Comparison of ENCODE assay signal across 7 cellular contexts in the genomic region with DNA sequence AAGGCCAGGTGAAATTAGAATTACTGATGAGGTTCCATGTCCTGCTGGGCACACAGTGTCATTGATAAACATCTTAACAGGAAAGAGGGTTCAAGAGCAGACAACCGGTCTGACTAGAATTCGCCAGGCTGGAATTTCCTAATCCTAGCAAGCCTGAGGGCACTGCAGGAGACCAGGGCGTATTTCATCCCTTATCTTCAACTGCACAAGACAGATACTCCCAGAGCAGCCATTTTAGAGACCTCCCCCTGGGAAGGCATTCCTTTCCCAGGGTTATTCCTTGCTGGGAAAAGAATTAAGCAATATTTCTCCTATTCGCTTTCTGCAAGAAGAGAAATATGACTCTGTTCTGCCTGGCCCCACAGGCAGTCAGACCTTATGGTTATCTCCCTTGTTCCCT. TPM values are rescaled to one million over a fixed set of nuclear protein-coding genes. Genes with fewer than 3 reads are reported as not detected.
DNase-seq lines count a peak whose midpoint lies in the region; ATAC-seq and TF ChIP-seq lines count a peak whose summit lies in the region.
"Not testable (repeated sequence)": the region's sequence is repeated elsewhere in the genome, so short reads cannot be mapped to it uniquely, and the experiment has no call there.

No MANE protein-coding gene starts in this region.

- intact Hi-C loops in Caco-2 (cut with micrococcal nuclease; ENCODE audit: unreplicated experiment); HCT116 (cut with micrococcal nuclease): not testable (repeated sequence)
- intact Hi-C loops in activated CD4-positive, alpha-beta T cell treated with anti-CD3 and anti-CD28 coated beads, Interleukin-2, amount 10 ng/mL, durations not matched to agents 24 days and 14 days (cut with micrococcal nuclease): loop anchor here (10.0 kb wide), 1 partner anchor 250 kb away; no protein-coding TSS in a partner anchor

- H3K9me3 Mint-ChIP-seq in Caco-2 (ENCODE audit: unreplicated experiment) (peaks cover 39% of the 10 kb centered on the region), endodermal cell (peaks cover 59% of the 10 kb centered on the region)
- not testable (repeated sequence) for H3K9me3 Mint-ChIP-seq in activated CD4-positive, alpha-beta T cell treated with anti-CD3 and anti-CD28 coated beads, Interleukin-2, amount 10 ng/mL, durations not matched to agents 24 days and 14 days

- H2AFZ ChIP-seq in HCT116 (ENCODE audit: low read depth, low read length, poor library complexity, severe bottlenecking): not testable (repeated sequence)

- not testable (repeated sequence) for H3K9ac ChIP-seq in HCT116 (ENCODE audit: low read length); endodermal cell (ENCODE audit: extremely low read depth, low read length, poor library complexity, severe bottlenecking); mesendoderm (ENCODE audit: low read length)

- not testable (repeated sequence) for H3K36me3 ChIP-seq in Caco-2 (ENCODE audit: control insufficient read depth, insufficient read depth, low read length); HCT116 (ENCODE audit: control insufficient read depth in 1 of 2, insufficient read depth in 2 of 2, low read length in 2 of 2); endodermal cell (ENCODE audit: control insufficient read depth, insufficient read depth, low read length); mesendoderm (ENCODE audit: control insufficient read depth, insufficient read depth, low read length)

- TF ChIP-seq CTCF in Caco-2 (IDR thresholded peaks at IDR 0.05; ENCODE audit: insufficient read depth in 1 of 2, low read depth in 1 of 2, low read length in 1 of 2, severe bottlenecking in 1 of 2, unreplicated experiment in 1 of 2); HCT116 (IDR thresholded peaks at IDR 0.05 in 2 of 3, conservative IDR thresholded peaks at IDR 0.05 in 1 of 3; ENCODE audit: borderline replicate concordance in 1 of 3, insufficient read depth in 1 of 3, low read depth in 2 of 3, low read length in 2 of 3); endodermal cell (conservative IDR thresholded peaks at IDR 0.05): not testable (repeated sequence)

- H3K36me3 Mint-ChIP-seq in Caco-2 (ENCODE audit: insufficient read depth, unreplicated experiment); activated CD4-positive, alpha-beta T cell treated with anti-CD3 and anti-CD28 coated beads, Interleukin-2, amount 10 ng/mL, durations not matched to agents 24 days and 14 days (ENCODE audit: low read depth): not testable (repeated sequence)
- H3K36me3 Mint-ChIP-seq in endodermal cell (ENCODE audit: low read depth): peaks cover 17% of the 10 kb centered on the region

- not testable (repeated sequence) for ATAC-seq in HCT116

- TF ChIP-seq POLR2A in HCT116 (IDR thresholded peaks at IDR 0.05; ENCODE audit: borderline replicate concordance, extremely low read depth, insufficient read depth, insufficient read length): not testable (repeated sequence)

- TF ChIP-seq RAD21 in HCT116 (IDR thresholded peaks at IDR 0.05; ENCODE audit: low read depth): not testable (repeated sequence)

- H2BK5ac ChIP-seq in mesendoderm (ENCODE audit: low read length): not testable (repeated sequence)

- WGBS in endodermal cell (ENCODE audit: insufficient coverage in 1 of 2, insufficient read length in 1 of 2), 2 experiments: 89 to 93% methylated on average over 3 to 4 of the region's 4 CpGs
- no CpG with 5 or more reads among the region's 4 CpGs for WGBS in mesendoderm (ENCODE audit: extremely low coverage, insufficient coverage, low lambda C conversion rate)

- not testable (repeated sequence) for H2BK15ac ChIP-seq in mesendoderm (replicated peaks; ENCODE audit: low read depth)

- not testable (repeated sequence) for H2BK120ac ChIP-seq in mesendoderm (ENCODE audit: low read depth, low read length)

- peak; percentile 38 to 51 for DNase-seq in Caco-2
- peak; percentile 39 for DNase-seq in DMS53 (lab: John Stamatoyannopoulos, UW)
- not testable (repeated sequence) for DNase-seq in HCT116 (ENCODE audit: low read depth, low spot score)
- peak; percentile 25 for DNase-seq in NCI-H226
- DNase-seq in activated CD4-positive, alpha-beta T cell treated with anti-CD3 and anti-CD28 coated beads, Interleukin-2, amount 10 ng/mL, durations not matched to agents 24 days and 14 days: peak; percentile 41
- peak; percentile 56 for DNase-seq in endodermal cell
- DNase-seq in mesendoderm: peak; percentile 42

- not testable (repeated sequence) for H3K4me1 Mint-ChIP-seq in Caco-2 (ENCODE audit: low read depth, unreplicated experiment); activated CD4-positive, alpha-beta T cell treated with anti-CD3 and anti-CD28 coated beads, Interleukin-2, amount 10 ng/mL, durations not matched to agents 24 days and 14 days; endodermal cell

- H3K4me3 Mint-ChIP-seq in Caco-2 (ENCODE audit: unreplicated experiment); activated CD4-positive, alpha-beta T cell treated with anti-CD3 and anti-CD28 coated beads, Interleukin-2, amount 10 ng/mL, durations not matched to agents 24 days and 14 days; endodermal cell: not testable (repeated sequence)

- H3K56ac ChIP-seq in mesendoderm (ENCODE audit: low read length): not testable (repeated sequence)

- not testable (repeated sequence) for H3K27ac Mint-ChIP-seq in Caco-2 (ENCODE audit: unreplicated experiment); activated CD4-positive, alpha-beta T cell treated with anti-CD3 and anti-CD28 coated beads, Interleukin-2, amount 10 ng/mL, durations not matched to agents 24 days and 14 days; endodermal cell

- H4K20me1 ChIP-seq in HCT116 (ENCODE audit: insufficient read depth): not testable (repeated sequence)

- H3K23ac ChIP-seq in mesendoderm (ENCODE audit: low read length): not testable (repeated sequence)

- H3K79me2 ChIP-seq in HCT116 (ENCODE audit: insufficient read depth, low read length); mesendoderm (ENCODE audit: control insufficient read depth, insufficient read depth, low read length): not testable (repeated sequence)

- not testable (repeated sequence) for H3K27me3 Mint-ChIP-seq in Caco-2 (ENCODE audit: insufficient read depth, unreplicated experiment); activated CD4-positive, alpha-beta T cell treated with anti-CD3 and anti-CD28 coated beads, Interleukin-2, amount 10 ng/mL, durations not matched to agents 24 days and 14 days; endodermal cell (ENCODE audit: insufficient read depth)

- POLR2A ChIA-PET in Caco-2 (lab: Charles Lee); HCT116 (lab: Charles Lee): not testable (repeated sequence)

- CTCF ChIA-PET in Caco-2 (lab: Charles Lee); HCT116 (lab: Charles Lee): not testable (repeated sequence)

- H3K4me3 ChIP-seq in Caco-2 (ENCODE audit: low read depth, low read length); HCT116 (replicated peaks in 1 of 2; ENCODE audit: low read depth in 1 of 2, low read length in 2 of 2); endodermal cell (ENCODE audit: low read length); mesendoderm (ENCODE audit: low read length): not testable (repeated sequence)

- H3K9me3 ChIP-seq in Caco-2: peaks cover 17% of the 10 kb centered on the region
- H3K9me3 ChIP-seq in HCT116 (ENCODE audit: control insufficient read depth in 1 of 2, insufficient read depth in 1 of 2, low read depth in 1 of 2, low read length in 2 of 2): not testable (repeated sequence)
- peaks cover 35% of the 10 kb centered on the region for H3K9me3 ChIP-seq in endodermal cell (ENCODE audit: control insufficient read depth, low read length)

- H4K8ac ChIP-seq in mesendoderm (ENCODE audit: low read depth, low read length): not testable (repeated sequence)

- not testable (repeated sequence) for BruUV-seq in Caco-2 (replicated peaks; lab: Mats Ljungman, UMichigan); HCT116 (replicated peaks; lab: Mats Ljungman, UMichigan)

- H2AK5ac ChIP-seq in mesendoderm (ENCODE audit: low read length): not testable (repeated sequence)

- H3K4me2 ChIP-seq in HCT116 (ENCODE audit: low read length); mesendoderm (ENCODE audit: low read length): not testable (repeated sequence)

- H3K4ac ChIP-seq in mesendoderm (ENCODE audit: low read depth, low read length): not testable (repeated sequence)

- H3K18ac ChIP-seq in mesendoderm (ENCODE audit: low read length): not testable (repeated sequence)

- H3K27ac ChIP-seq in HCT116 (ENCODE audit: low read depth, low read length); endodermal cell (ENCODE audit: low read depth, low read length); mesendoderm (ENCODE audit: low read depth, low read length): not testable (repeated sequence)

- H3K27me3 ChIP-seq in Caco-2 (replicated peaks; ENCODE audit: control insufficient read depth, insufficient read depth, low read length); HCT116 (ENCODE audit: insufficient read depth, low read length); endodermal cell (ENCODE audit: control insufficient read depth, insufficient read depth, low read length, poor library complexity, severe bottlenecking); mesendoderm (ENCODE audit: insufficient read depth, low read length, poor library complexity): not testable (repeated sequence)

- RAD21 ChIA-PET in HCT116 (lab: Charles Lee; ENCODE audit: low non-redundant PET in 1 of 2, low total read pairs in 2 of 2, uncharacterized antibody in 2 of 2, unreplicated experiment in 2 of 2): not testable (repeated sequence)

- not testable (repeated sequence) for H3K9me2 ChIP-seq in HCT116 (ENCODE audit: insufficient read depth)

- not testable (repeated sequence) for H3K79me1 ChIP-seq in mesendoderm (ENCODE audit: low read length)

- H3K4me1 ChIP-seq in Caco-2; HCT116 (ENCODE audit: control insufficient read depth in 1 of 2, insufficient read depth in 2 of 2, low read length in 2 of 2); endodermal cell (ENCODE audit: control insufficient read depth, insufficient read depth, low read length); mesendoderm (ENCODE audit: control insufficient read depth, low read depth, low read length): not testable (repeated sequence)

- H4K5ac ChIP-seq in mesendoderm (ENCODE audit: low read length): not testable (repeated sequence)

RNA-seq across cellular contexts. Expression of gene PPP2CA, which starts 58.6 kb away (rescaled TPM):
- total RNA-seq in Caco-2 (2022) (202 and 224 TPM in 2 replicates), HCT116 (2021; ENCODE audit: unreplicated experiment) (167 TPM), endodermal cell (100 to 1,000 TPM; 174 to 185 TPM)
- polyA plus RNA-seq in HCT116 (2012): 158 and 173 TPM in 2 replicates
- total RNA-seq in activated CD4-positive, alpha-beta T cell treated with anti-CD3 and anti-CD28 coated beads, Interleukin-2, amount 10 ng/mL, durations not matched to agents 24 days and 14 days: 177 and 199 TPM in 2 replicates
- 209 TPM for polyA plus RNA-seq in endodermal cell (2013, experiment 1 of 2)
- polyA plus RNA-seq in endodermal cell (2013, experiment 2 of 2): 202 TPM
- 82.9 TPM for polyA plus RNA-seq in mesendoderm (2013, experiment 1 of 2)
- 80.1 TPM for polyA plus RNA-seq in mesendoderm (2013, experiment 2 of 2)
